Comparison of ENCODE assay signal across 10 cellular contexts in the genomic region with DNA sequence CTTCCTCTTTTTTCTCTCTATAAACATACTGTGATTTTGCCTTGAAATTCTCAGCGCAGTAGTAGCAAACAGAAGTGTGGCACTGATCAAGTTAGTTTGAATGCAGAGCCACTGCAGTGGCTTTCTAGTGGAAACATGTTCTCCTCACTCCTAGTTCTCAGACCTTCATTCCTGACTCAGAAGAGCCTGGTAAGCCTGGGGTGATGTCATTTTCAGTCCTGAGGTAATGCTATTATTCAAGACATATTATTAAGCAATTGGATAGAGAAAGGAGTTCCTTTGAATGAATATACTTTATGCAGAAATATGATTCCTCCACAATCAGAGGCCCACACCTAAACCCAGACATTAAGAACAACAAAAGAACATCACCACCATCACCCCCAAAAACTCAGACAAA.
DNase-seq lines count a peak whose midpoint lies in the region; ATAC-seq and TF ChIP-seq lines count a peak whose summit lies in the region.
"Had no signal": no experiment of that assay in that cellular context is flagged by ENCODE, and none has a peak within 500 bp of the region (broad histone marks: within the 10 kb centered on the region; RNA-seq: fewer than 3 reads in every experiment).

No MANE protein-coding gene starts in this region.

- peak; percentile 74 for DNase-seq in GM03348 (ENCODE audit: low spot score)
- DNase-seq in RPMI7951 (ENCODE audit: low read depth): peak; percentile 73
- DNase-seq in fibroblast of mammary gland (ENCODE audit: low read depth): peak; percentile 94
- DNase-seq in renal cortical epithelial cell (ENCODE audit: low read depth): peak; percentile 92
- DNase-seq in KBM-7: no peak
- no peak for DNase-seq in hypothalamus (lab: John Stamatoyannopoulos, UW)
- DNase-seq: activated CD8-positive, alpha-beta memory T cell treated with anti-CD3 and anti-CD28 coated beads for 24 hours; NCI-H774 had no signal

- in situ Hi-C loops in KBM-7 (cut with MboI; ENCODE audit: low pct_unique_long_range_greater_than_20kb, low sequenced_read_pairs): no loop called here

- no peak for TF ChIP-seq CTCF in fibroblast of mammary gland (conservative IDR thresholded peaks at IDR 0.05; ENCODE audit: control insufficient read depth, insufficient read depth, low read depth, low read length)

- ATAC-seq in HG03520 (IDR thresholded peaks at IDR 0.05; ENCODE audit: unreplicated experiment) (no peak), HG02798 (IDR thresholded peaks at IDR 0.05; ENCODE audit: poor library complexity, unreplicated experiment) (no peak)

- H3K4me3 ChIP-seq in fibroblast of mammary gland (ENCODE audit: control insufficient read depth, low read depth, low read length): no peak overlapping the region

Comparison
In these comparisons a context has a peak if more than half of its experiments do, and no peak if none do; other contexts are left out.
1. DNase-seq: peak in GM03348 (single experiment), RPMI7951 (single experiment), fibroblast of mammary gland (single experiment) and renal cortical epithelial cell (single experiment); none in KBM-7 (single experiment) and hypothalamus (0 of 51).